ENCODE assay signal across 13 cellular contexts in the genomic region with DNA sequence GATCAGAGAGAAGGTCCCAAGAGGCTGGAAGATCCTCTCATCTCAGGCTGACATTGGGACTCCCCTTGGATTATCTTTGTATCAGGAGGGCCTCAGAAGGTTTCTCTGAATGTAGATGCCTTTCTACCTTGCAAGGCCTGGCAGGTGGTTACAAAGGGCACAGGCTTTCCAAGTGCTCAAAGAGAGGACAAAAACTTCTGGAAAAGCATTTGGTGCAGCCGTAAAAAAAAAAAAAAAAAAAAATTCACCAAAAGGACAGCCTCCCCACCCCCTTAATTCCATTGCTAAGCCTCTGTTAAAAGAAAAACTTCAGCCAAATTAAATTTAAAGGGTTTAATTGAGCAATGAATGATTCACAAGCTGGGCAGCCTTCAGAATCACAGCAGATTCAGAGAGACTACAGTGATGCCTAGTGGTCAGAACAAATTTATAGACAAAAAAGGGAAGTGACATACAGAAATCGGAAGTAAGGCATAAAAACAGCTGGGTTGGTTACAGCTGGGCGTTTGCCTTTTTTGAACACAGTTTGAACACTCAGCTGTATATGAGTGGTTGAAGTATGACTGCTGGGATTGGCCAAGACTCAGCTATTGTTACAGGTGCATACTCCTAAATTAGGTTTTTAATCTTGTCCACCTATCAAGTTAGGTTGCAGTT. TPM values are rescaled to one million over a fixed set of nuclear protein-coding genes. Genes with fewer than 3 reads are reported as not detected.
DNase-seq lines count a peak whose midpoint lies in the region; ATAC-seq, FAIRE-seq and TF ChIP-seq lines count a peak whose summit lies in the region.
"Had no signal": no experiment of that assay in that cellular context is flagged by ENCODE, and none has a peak within 500 bp of the region (broad histone marks: within the 10 kb centered on the region; RNA-seq: fewer than 3 reads in every experiment).

No MANE protein-coding gene starts in this region.

- peak; percentile 23 to 36; a peak in 2 of 4 replicates for TF ChIP-seq RAD21 in K562 (CRISPR knock-in tag; conservative IDR thresholded peaks at IDR 0.05 in 1 of 2, IDR thresholded peaks at IDR 0.05 in 1 of 2)

- H3K9me3 Mint-ChIP-seq in CD14-positive monocyte, result peaks cover 3 to 22% (median 14%) of the 10 kb centered on the region in 7 donors

- peak overlapping the region; percentile 63 to 91 (median 87) for H3K27ac Mint-ChIP-seq in CD14-positive monocyte
- H3K27ac Mint-ChIP-seq: activated T-cell treated with anti-CD3 and anti-CD28 coated beads, Interleukin-2, amount 50 U/mL, for 24 hours had no signal

- H3K27me3 ChIP-seq in K562 (ENCODE audit: control insufficient read depth in 2 of 2, insufficient read depth in 2 of 2, low read length in 2 of 2), result no peaks in the 10 kb centered on the region
- H3K27me3 ChIP-seq in ovary, result no peaks in the 10 kb centered on the region
- H3K27me3 ChIP-seq: stomach had no signal

- DNase-seq in CD14-positive monocyte (ENCODE audit: low spot score) (peak; percentile 55), KBM-7 (peak; percentile 84), K562 (ENCODE audit: extremely low read depth in 1 of 4, low spot score in 3 of 4) (peak in 1 of 4 experiments; percentile 48), NCI-H82 (lab: John Stamatoyannopoulos, UW) (no peak), T1000 (lab: John Stamatoyannopoulos, UW) (no peak), COLO668 (lab: John Stamatoyannopoulos, UW; ENCODE audit: unreplicated experiment) (no peak), ovary (no peak)
- DNase-seq: activated T-cell treated with anti-CD3 and anti-CD28 coated beads, Interleukin-2, amount 50 U/mL, for 24 hours; NCI-H1694; stomach had no signal

- ATAC-seq in GM21526 (IDR thresholded peaks at IDR 0.05; ENCODE audit: low FRiP score, unreplicated experiment) (peak; percentile 52), K562 (peak; percentile 61)

- peaks cover 28% of the 10 kb centered on the region for H3K4me1 Mint-ChIP-seq in CD14-positive monocyte

- CTCF ChIA-PET in K562 (lab: Yijun Ruan, JAX; ENCODE audit: low intra/inter-chr PET ratio), result no interaction called here

- H3K27ac ChIP-seq in K562 (ENCODE audit: extremely low read depth, low read depth, low read length) (peak overlapping the region; percentile 70), ovary (no peak overlapping the region)
- H3K27ac ChIP-seq: stomach had no signal

- H3K36me3 ChIP-seq in K562 (ENCODE audit: control insufficient read depth, insufficient read depth, low read length), result no peaks in the 10 kb centered on the region
- no peaks in the 10 kb centered on the region for H3K36me3 ChIP-seq in ovary
- H3K36me3 ChIP-seq: stomach had no signal

- H3K9me3 ChIP-seq in K562 (replicated peaks; ENCODE audit: control insufficient read depth, insufficient read depth, low read depth, low read length) (peaks cover 10% of the 10 kb centered on the region), ovary (no peaks in the 10 kb centered on the region)

- H3K9me1 ChIP-seq in K562 (ENCODE audit: control insufficient read depth, insufficient read depth, low read length), result no peaks in the 10 kb centered on the region

- peak overlapping the region; percentile 68 for H3K4me2 ChIP-seq in K562 (ENCODE audit: insufficient read depth, low read length)

- no peak overlapping the region for H3K4me3 ChIP-seq in K562
- H3K4me3 ChIP-seq in ovary, result no peak overlapping the region
- H3K4me3 ChIP-seq: stomach had no signal

- peak overlapping the region; percentile 61 for H2AFZ ChIP-seq in K562 (ENCODE audit: low read depth, low read length)

- H3K9ac ChIP-seq in K562 (ENCODE audit: insufficient read depth in 1 of 2, low read depth in 2 of 2, low read length in 2 of 2), result peak overlapping the region in 1 of 2 experiments; percentile 21; a peak in 2 of 4 replicates

- no peaks in the 10 kb centered on the region for H3K27me3 Mint-ChIP-seq in CD14-positive monocyte (ENCODE audit: low read depth in 3 of 3)
- H3K27me3 Mint-ChIP-seq: activated T-cell treated with anti-CD3 and anti-CD28 coated beads, Interleukin-2, amount 50 U/mL, for 24 hours had no signal

- TF ChIP-seq EP300 in K562 (IDR thresholded peaks at IDR 0.05; ENCODE audit: low read length) (peak; percentile 34), ovary (IDR thresholded peaks at IDR 0.05) (no peak)

- FAIRE-seq in K562 (lab: Jason Lieb, UNC), result no peak
- FAIRE-seq: bronchial epithelial cell had no signal

- H3K4me1 ChIP-seq in K562 (replicated peaks in 1 of 2; ENCODE audit: control insufficient read depth in 2 of 2, insufficient read depth in 2 of 2, low read length in 2 of 2), result peaks cover 7 to 31% of the 10 kb centered on the region in 2 experiments; a peak in 4 of 5 replicates
- no peaks in the 10 kb centered on the region for H3K4me1 ChIP-seq in ovary (ENCODE audit: insufficient read depth)
- H3K4me1 ChIP-seq: stomach had no signal

- in situ Hi-C loops in KBM-7 (cut with MboI; ENCODE audit: low pct_unique_long_range_greater_than_20kb, low sequenced_read_pairs), result no loop called here
- in situ Hi-C loops in K562 (cut with MboI), result no loop called here

- no peaks in the 10 kb centered on the region for H4K20me1 ChIP-seq in K562 (replicated peaks; ENCODE audit: control insufficient read depth, insufficient read depth, low read length)

- H3K4me3 Mint-ChIP-seq in CD14-positive monocyte, result no peak overlapping the region
- H3K4me3 Mint-ChIP-seq: activated T-cell treated with anti-CD3 and anti-CD28 coated beads, Interleukin-2, amount 50 U/mL, for 24 hours had no signal

- no peak for TF ChIP-seq CTCF in CD14-positive monocyte (IDR thresholded peaks at IDR 0.05)
- peak in 1 of 3 experiments; percentile 25; a peak in 2 of 6 replicates for TF ChIP-seq CTCF in K562 (IDR thresholded peaks at IDR 0.05 in 2 of 3, conservative IDR thresholded peaks at IDR 0.05 in 1 of 3; ENCODE audit: insufficient read depth in 2 of 3, low read depth in 1 of 3, low read length in 3 of 3)
- TF ChIP-seq CTCF in ovary (IDR thresholded peaks at IDR 0.05), result no peak

- WGBS in K562 (ENCODE audit: insufficient coverage, low coverage, missing lambda C conversion rate), result 12% methylated on average over 3 of the region's 3 CpGs
- WGBS in ovary, 3 donors, result 80 to 89% (median 82%) methylated on average over 3 of the region's 3 CpGs

- POLR2A ChIA-PET in K562 (lab: Yijun Ruan, JAX), result interaction anchor here (0.6 to 1.8 kb wide), 5 partner anchors 12 to 460 kb away, joined by 3 to 6 read pairs (median 3); no protein-coding TSS in a partner anchor

- TF ChIP-seq POLR2A in K562 (conservative IDR thresholded peaks at IDR 0.05) (no peak), ovary (IDR thresholded peaks at IDR 0.05) (no peak)

- H3K79me2 ChIP-seq in K562 (ENCODE audit: control insufficient read depth, insufficient read depth, low read length), result no peaks in the 10 kb centered on the region

- BruUV-seq in K562 (replicated peaks; lab: Mats Ljungman, UMichigan), result no TSS peak

- intact Hi-C loops in CD14-positive monocyte (cut with micrococcal nuclease) (no loop called here), K562 (cut with micrococcal nuclease) (no loop called here), ovary (cut with DNase I) (no loop called here)

- peaks cover 2 to 5% of the 10 kb centered on the region in 2 donors for H3K36me3 Mint-ChIP-seq in CD14-positive monocyte

TF ChIP-seq in K562, 482 proteins besides CTCF, POLR2A, EP300 and RAD21 (continues in another document):
- TF ChIP-seq ARID1B (IDR thresholded peaks at IDR 0.05) (no peak), ZNF274 (IDR thresholded peaks at IDR 0.05; ENCODE audit: borderline replicate concordance, low read depth, low read length) (no peak), BRD9 (IDR thresholded peaks at IDR 0.05; ENCODE audit: low read depth, partially characterized antibody) (no peak), MLLT1 (IDR thresholded peaks at IDR 0.05) (no peak), SREBF2 (CRISPR knock-in tag; IDR thresholded peaks at IDR 0.05) (no peak), MEIS2 (IDR thresholded peaks at IDR 0.05; ENCODE audit: partially characterized antibody) (peak; percentile 26), CHD4 (IDR thresholded peaks at IDR 0.05; ENCODE audit: insufficient read depth, insufficient replicate concordance, low read depth, low read length, poor library complexity, severe bottlenecking) (no peak), MXI1 (IDR thresholded peaks at IDR 0.05; ENCODE audit: low read depth, low read length) (no peak), NBN (IDR thresholded peaks at IDR 0.05; ENCODE audit: low read depth) (no peak; the same call in 1 of the 2 replicates), MCM2 (IDR thresholded peaks at IDR 0.05; ENCODE audit: low read depth) (no peak)

RNA-seq across cellular contexts. Expression of gene LRGUK, which starts 42.5 kb away (rescaled TPM):
- polyA plus RNA-seq in CD14-positive monocyte (not detected), K562 (2011; rRNA removed) (0.15 and 0.21 TPM in 2 replicates), K562 (2014; fragmentation: Illumina TruSeq; extraction: Trizol) (0.18 and 0.21 TPM in 2 replicates), K562 (2014; fragmentation: Nextera tagmentation; extraction: Ambion mirVana) (under 1 TPM; 0.04 TPM), K562 (2014; rRNA removed) (0.07 and 0.16 TPM in 2 replicates), ovary (under 1 TPM; 0.11 to 0.40 TPM)
- 0.56 and 0.60 TPM in 2 replicates for total RNA-seq in K562 (2011; cell fraction: chromatin; rRNA removed; ENCODE audit: low replicate concordance)
- 0.17 and 0.53 TPM in 2 replicates for total RNA-seq in K562 (2011; cell fraction: nucleolus; rRNA removed)
- total RNA-seq in K562 (2011; cell fraction: nucleoplasm; rRNA removed), result 1.3 TPM in 1 of 2 replicates, not detected in the other
- total RNA-seq in K562 (2014; rRNA removed) (0.18 and 0.24 TPM in 2 replicates), K562 (2014; rRNA removed; fragmentation: Illumina TruSeq; extraction: Trizol) (0.18 and 0.22 TPM in 2 replicates), K562 (2015; rRNA removed; fragmentation: Illumina TruSeq; extraction: Trizol) (0.26 and 0.33 TPM in 2 replicates), K562 (2021) (0.13 TPM in 2 replicates), ovary (1 to 10 TPM in 2 of 7 donors, under 1 TPM in 5; 0.18 to 7.0 (median 0.67) TPM)
- polyA plus RNA-seq in K562 (2011; cell fraction: cytosol; rRNA removed), result 0.01 and 0.09 TPM in 2 replicates
- 0.43 and 0.46 TPM in 2 replicates for polyA plus RNA-seq in K562 (2011; cell fraction: nucleus; rRNA removed)
- 0.10 and 0.33 TPM in 2 replicates for polyA plus RNA-seq in K562 (2012)
- 0.42 and 1.2 TPM in 2 replicates for polyA minus RNA-seq in K562 (2011; rRNA and poly(A)+ RNA removed)
- polyA minus RNA-seq in K562 (2011; cell fraction: cytosol; rRNA and poly(A)+ RNA removed), result not detected in 2 replicates
- 0.33 and 1.3 TPM in 2 replicates for polyA minus RNA-seq in K562 (2011; cell fraction: nucleus; rRNA and poly(A)+ RNA removed)
- polyA plus RNA-seq: BJ had no signal

Comparison
In these comparisons a context has a peak if more than half of its experiments do, and no peak if none do; other contexts are left out.
1. DNase-seq: peak in CD14-positive monocyte (single experiment) and KBM-7 (single experiment); none in NCI-H82 (single experiment), T1000 (single experiment), COLO668 (single experiment) and ovary (0 of 5).